ENCODE assay signal across 14 cellular contexts in genomic region chr22:25745341-25746011, GRCh38. TPM values are rescaled to one million over a fixed set of nuclear protein-coding genes. Genes with fewer than 3 reads are reported as not detected.
DNase-seq lines count a peak whose midpoint lies in the region; ATAC-seq, FAIRE-seq and TF ChIP-seq lines count a peak whose summit lies in the region.
"Had no signal": no experiment of that assay in that cellular context is flagged by ENCODE, and none has a peak within 500 bp of the region (broad histone marks: within the 10 kb centered on the region; RNA-seq: fewer than 3 reads in every experiment).

No MANE protein-coding gene starts in this region.

- WGBS in HepG2 (ENCODE audit: low lambda C conversion rate): 64% methylated on average over 7 of the region's 7 CpGs

- no peak for FAIRE-seq in HepG2 (lab: Jason Lieb, UNC)
- FAIRE-seq: GM18507 had no signal

- H3K27ac ChIP-seq in HepG2 (ENCODE audit: extremely low read length, insufficient read depth, low read length): no peak overlapping the region
- H3K27ac ChIP-seq: cardiac muscle cell, neural progenitor cell, SK-N-MC had no signal

- POLR2A ChIA-PET in HepG2 (lab: Yijun Ruan, JAX): no interaction called here

- H3K27ac Mint-ChIP-seq in activated naive CD8-positive, alpha-beta T cell treated with anti-CD3 and anti-CD28 coated beads, Interleukin-2, amount 50 U/mL, for 24 hours: peak overlapping the region; percentile 85
- H3K27ac Mint-ChIP-seq: neural progenitor cell had no signal

- H3K4me3 Mint-ChIP-seq in activated naive CD8-positive, alpha-beta T cell treated with anti-CD3 and anti-CD28 coated beads, Interleukin-2, amount 50 U/mL, for 24 hours: no peak overlapping the region
- H3K4me3 Mint-ChIP-seq: neural progenitor cell had no signal

- H3K4me2 ChIP-seq in HepG2 (ENCODE audit: low read depth, low read length): no peak overlapping the region
- H3K4me2 ChIP-seq: neural progenitor cell had no signal

- BruUV-seq in HepG2 (replicated peaks; lab: Mats Ljungman, UMichigan): no TSS peak

- TF ChIP-seq RAD21 in HepG2 (CRISPR knock-in tag; IDR thresholded peaks at IDR 0.05): no peak

- peak; percentile 63 for DNase-seq in AG20443 (ENCODE audit: low spot score)
- peak; percentile 20 for DNase-seq in GM04504 (ENCODE audit: low read depth)
- DNase-seq in activated naive CD8-positive, alpha-beta T cell treated with anti-CD3 and anti-CD28 coated beads, Interleukin-2, amount 50 U/mL, for 24 hours: no peak
- DNase-seq in hepatic stellate cell (ENCODE audit: low spot score): peak; percentile 47
- DNase-seq in HepG2 (ENCODE audit: low spot score): no peak
- DNase-seq in inferior parietal cortex (ENCODE audit: extremely low spot score): no peak
- no peak for DNase-seq in middle frontal gyrus (ENCODE audit: extremely low spot score, low spot score)
- DNase-seq: DMS79 treated with DMSO at 0.1 percent for 48 hours, NCI-H446 had no signal

- peaks cover 46% of the 10 kb centered on the region for H3K4me1 ChIP-seq in HepG2 (ENCODE audit: insufficient read depth, low read length)
- H3K4me1 ChIP-seq: neural progenitor cell had no signal

- no peak overlapping the region for H3K9ac ChIP-seq in HepG2 (ENCODE audit: insufficient read depth, low read depth, low read length)
- H3K9ac ChIP-seq: neural progenitor cell had no signal

- no peak for TF ChIP-seq EP300 in HepG2 (IDR thresholded peaks at IDR 0.05; ENCODE audit: low read depth in 2 of 2, low read length in 2 of 2)
- no peak for TF ChIP-seq EP300 in HepG2 (CRISPR knock-in tag; IDR thresholded peaks at IDR 0.05; ENCODE audit: borderline replicate concordance)

- H3K79me2 ChIP-seq in HepG2 (ENCODE audit: insufficient read depth, low read length): no peaks in the 10 kb centered on the region

- TF ChIP-seq POLR2A in HepG2 (IDR thresholded peaks at IDR 0.05; ENCODE audit: insufficient read depth in 1 of 2, low read depth in 2 of 2, low read length in 2 of 2): no peak

- H4K20me1 ChIP-seq in HepG2 (ENCODE audit: insufficient read depth, low read length): no peaks in the 10 kb centered on the region

- no peaks in the 10 kb centered on the region for H3K36me3 ChIP-seq in HepG2 (replicated peaks in 1 of 2; ENCODE audit: control insufficient read depth in 1 of 2, insufficient read depth in 2 of 2, low read length in 2 of 2)
- H3K36me3 ChIP-seq: cardiac muscle cell, neural progenitor cell had no signal

- no peaks in the 10 kb centered on the region; a peak in 3 of 5 replicates for H3K27me3 ChIP-seq in HepG2 (ENCODE audit: control insufficient read depth in 1 of 2, insufficient read depth in 2 of 2, low read length in 2 of 2)
- H3K27me3 ChIP-seq: cardiac muscle cell, neural progenitor cell had no signal

- in situ Hi-C loops in HepG2 (cut with HindIII; ENCODE audit: extremely low pct_ligation_motif_present, low pct_unique_long_range_greater_than_20kb): no loop called here

- no peak overlapping the region for H3K4me3 ChIP-seq in HepG2 (replicated peaks in 1 of 3; ENCODE audit: insufficient read depth in 1 of 3, low read depth in 2 of 3, low read length in 3 of 3)
- H3K4me3 ChIP-seq: cardiac muscle cell, neural progenitor cell, SK-N-MC had no signal

- H3K9me3 Mint-ChIP-seq in activated naive CD8-positive, alpha-beta T cell treated with anti-CD3 and anti-CD28 coated beads, Interleukin-2, amount 50 U/mL, for 24 hours: no peaks in the 10 kb centered on the region
- H3K9me3 Mint-ChIP-seq: neural progenitor cell had no signal

- H3K9me3 ChIP-seq in HepG2 (ENCODE audit: low read length): no peaks in the 10 kb centered on the region

- peaks cover 5% of the 10 kb centered on the region for H3K27me3 Mint-ChIP-seq in activated naive CD8-positive, alpha-beta T cell treated with anti-CD3 and anti-CD28 coated beads, Interleukin-2, amount 50 U/mL, for 24 hours

- TF ChIP-seq CTCF in HepG2 (CRISPR knock-in tag; IDR thresholded peaks at IDR 0.05): no peak

- intact Hi-C loops in HepG2 (cut with micrococcal nuclease; ENCODE audit: unreplicated experiment): no loop called here

- peaks cover 52% of the 10 kb centered on the region for H3K4me1 Mint-ChIP-seq in activated naive CD8-positive, alpha-beta T cell treated with anti-CD3 and anti-CD28 coated beads, Interleukin-2, amount 50 U/mL, for 24 hours

- CTCF ChIA-PET in HepG2 (lab: Yijun Ruan, JAX; ENCODE audit: low intra/inter-chr PET ratio, low total read pairs): no interaction called here

- no peak overlapping the region for H2AFZ ChIP-seq in HepG2 (ENCODE audit: low read length)
- H2AFZ ChIP-seq: neural progenitor cell had no signal

- no peak for ATAC-seq in activated naive CD8-positive, alpha-beta T cell treated with anti-CD3 and anti-CD28 coated beads, Interleukin-2, amount 50 U/mL, for 24 hours
- ATAC-seq in HepG2 (no peak), GM19351 (IDR thresholded peaks at IDR 0.05; ENCODE audit: unreplicated experiment) (no peak)

- H3K36me3 Mint-ChIP-seq in activated naive CD8-positive, alpha-beta T cell treated with anti-CD3 and anti-CD28 coated beads, Interleukin-2, amount 50 U/mL, for 24 hours (ENCODE audit: low read depth): no peaks in the 10 kb centered on the region
- H3K36me3 Mint-ChIP-seq: neural progenitor cell had no signal

TF ChIP-seq in HepG2, 621 proteins besides CTCF, POLR2A, EP300 and RAD21 (continues in another document):
- TF ChIP-seq DNMT3B (CRISPR knock-in tag; conservative IDR thresholded peaks at IDR 0.05): no peak
- no peak for TF ChIP-seq MZF1 (CRISPR knock-in tag; IDR thresholded peaks at IDR 0.05; ENCODE audit: borderline replicate concordance)
- TF ChIP-seq, protein P1, sequence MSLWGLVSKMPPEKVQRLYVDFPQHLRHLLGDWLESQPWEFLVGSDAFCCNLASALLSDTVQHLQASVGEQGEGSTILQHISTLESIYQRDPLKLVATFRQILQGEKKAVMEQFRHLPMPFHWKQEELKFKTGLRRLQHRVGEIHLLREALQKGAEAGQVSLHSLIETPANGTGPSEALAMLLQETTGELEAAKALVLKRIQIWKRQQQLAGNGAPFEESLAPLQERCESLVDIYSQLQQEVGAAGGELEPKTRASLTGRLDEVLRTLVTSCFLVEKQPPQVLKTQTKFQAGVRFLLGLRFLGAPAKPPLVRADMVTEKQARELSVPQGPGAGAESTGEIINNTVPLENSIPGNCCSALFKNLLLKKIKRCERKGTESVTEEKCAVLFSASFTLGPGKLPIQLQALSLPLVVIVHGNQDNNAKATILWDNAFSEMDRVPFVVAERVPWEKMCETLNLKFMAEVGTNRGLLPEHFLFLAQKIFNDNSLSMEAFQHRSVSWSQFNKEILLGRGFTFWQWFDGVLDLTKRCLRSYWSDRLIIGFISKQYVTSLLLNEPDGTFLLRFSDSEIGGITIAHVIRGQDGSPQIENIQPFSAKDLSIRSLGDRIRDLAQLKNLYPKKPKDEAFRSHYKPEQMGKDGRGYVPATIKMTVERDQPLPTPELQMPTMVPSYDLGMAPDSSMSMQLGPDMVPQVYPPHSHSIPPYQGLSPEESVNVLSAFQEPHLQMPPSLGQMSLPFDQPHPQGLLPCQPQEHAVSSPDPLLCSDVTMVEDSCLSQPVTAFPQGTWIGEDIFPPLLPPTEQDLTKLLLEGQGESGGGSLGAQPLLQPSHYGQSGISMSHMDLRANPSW (CRISPR knock-in tag; IDR thresholded peaks at IDR 0.05; ENCODE audit: borderline replicate concordance): no peak
- no peak for TF ChIP-seq ZKSCAN1 (IDR thresholded peaks at IDR 0.05; ENCODE audit: low read length)
- TF ChIP-seq POLR2AphosphoS2 (IDR thresholded peaks at IDR 0.05; ENCODE audit: low read depth, low read length): no peak

RNA-seq across cellular contexts. Expression of gene MYO18B, which starts 3.5 kb away (rescaled TPM):
- total RNA-seq in HepG2 (2016; rRNA removed; fragmentation: Illumina TruSeq; extraction: Trizol): 0.04 TPM in 1 of 2 replicates, not detected in the other
- total RNA-seq in HepG2 (2016; cell fraction: cytosol; rRNA removed; fragmentation: Illumina TruSeq; extraction: Trizol; ENCODE audit: low read depth): not detected in 2 replicates
- total RNA-seq in HepG2 (2016; cell fraction: insoluble cytoplasmic fraction; rRNA removed; fragmentation: Illumina TruSeq; extraction: Trizol): 0.04 TPM in 1 of 2 replicates, not detected in the other
- total RNA-seq in HepG2 (2016; cell fraction: membrane; rRNA removed; fragmentation: Illumina TruSeq; extraction: Trizol): 0.17 TPM in 1 of 2 replicates, not detected in the other
- total RNA-seq in HepG2 (2016; cell fraction: nucleus; rRNA removed; fragmentation: Illumina TruSeq; extraction: Trizol): 0.06 TPM in 1 of 2 replicates, not detected in the other
- polyA plus RNA-seq in HepG2 (2011; rRNA removed): 0.01 and 0.22 TPM in 2 replicates
- polyA plus RNA-seq in HepG2 (2011; cell fraction: cytosol; rRNA removed): 0.01 and 0.06 TPM in 2 replicates
- polyA plus RNA-seq in HepG2 (2011; cell fraction: nucleus; rRNA removed): 0.32 and 0.33 TPM in 2 replicates
- 0.07 and 0.23 TPM in 2 replicates for polyA plus RNA-seq in HepG2 (2012)
- polyA plus RNA-seq in HepG2 (2016; cell fraction: cytosol; fragmentation: Illumina TruSeq; extraction: Trizol; ENCODE audit: low read depth): not detected in 2 replicates
- polyA plus RNA-seq in HepG2 (2016; cell fraction: insoluble cytoplasmic fraction; fragmentation: Illumina TruSeq; extraction: Trizol; ENCODE audit: low read depth): 0.03 TPM in 1 of 2 replicates, not detected in the other
- not detected in 2 replicates for polyA plus RNA-seq in HepG2 (2016; cell fraction: membrane; fragmentation: Illumina TruSeq; extraction: Trizol; ENCODE audit: low read depth)
- not detected in 2 replicates for polyA plus RNA-seq in HepG2 (2016; cell fraction: nucleus; fragmentation: Illumina TruSeq; extraction: Trizol; ENCODE audit: insufficient read depth, low read depth)
- polyA minus RNA-seq in HepG2 (2011; rRNA and poly(A)+ RNA removed; ENCODE audit: low replicate concordance): 0.05 and 0.08 TPM in 2 replicates
- not detected in 2 replicates for polyA minus RNA-seq in HepG2 (2011; cell fraction: cytosol; rRNA and poly(A)+ RNA removed)
- polyA minus RNA-seq in HepG2 (2011; cell fraction: nucleus; rRNA and poly(A)+ RNA removed): 0.13 and 0.99 TPM in 2 replicates

Comparison
In these comparisons a context has a peak if more than half of its experiments do, and no peak if none do; other contexts are left out.
1. DNase-seq: peak in AG20443 (single experiment), GM04504 (single experiment) and hepatic stellate cell (single experiment); none in activated naive CD8-positive, alpha-beta T cell treated with anti-CD3 and anti-CD28 coated beads, Interleukin-2, amount 50 U/mL, for 24 hours (single experiment), HepG2 (single experiment), inferior parietal cortex (single experiment) and middle frontal gyrus (single experiment).